ENCODE assay signal across 32 cellular contexts in the genomic region with DNA sequence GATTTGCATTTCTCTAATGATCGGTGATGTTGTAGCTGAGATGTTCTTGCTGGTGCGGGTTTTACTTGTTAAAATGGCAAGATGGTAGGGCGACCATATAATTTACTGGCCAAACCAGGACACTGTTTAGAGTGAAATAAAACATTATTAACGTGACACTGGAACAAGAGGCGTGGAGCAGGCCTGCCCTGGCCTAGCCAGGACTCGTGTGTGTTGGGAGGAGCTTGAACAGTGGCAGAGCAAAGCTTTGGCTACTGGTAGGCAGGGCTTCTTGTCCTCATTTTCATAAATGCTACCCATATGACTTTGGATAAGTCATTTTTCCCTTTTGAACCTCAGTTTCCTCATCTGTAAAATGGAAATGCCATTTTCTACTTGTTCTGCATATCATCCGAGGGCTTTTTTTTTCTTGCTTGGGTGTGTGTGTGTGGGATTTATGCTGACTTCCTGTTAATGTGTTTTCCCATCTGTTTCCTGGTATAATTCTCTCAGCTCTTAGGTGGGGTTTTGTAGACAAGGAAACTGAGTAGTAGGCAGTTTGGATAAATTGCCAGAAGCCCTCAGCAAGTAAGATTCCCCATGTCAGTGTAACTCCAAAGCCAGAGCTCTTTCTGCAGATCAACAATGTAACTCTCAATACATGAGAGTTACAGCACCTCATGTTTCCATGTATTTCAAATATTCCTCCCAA.
"Had no signal": no experiment of that assay in that cellular context is flagged by ENCODE, and none has a peak within 500 bp of the region (broad histone marks: within the 10 kb centered on the region; RNA-seq: fewer than 3 reads in every experiment).

No MANE protein-coding gene starts in this region.

- DNase-seq: activated B cell treated with CpG ODN at 0.5 μM for 24 hours; activated CD4-positive, alpha-beta memory T cell treated with anti-CD3 and anti-CD28 coated beads for 36 hours; activated CD4-positive, alpha-beta T cell treated with anti-CD3 and anti-CD28 coated beads for 4 hours; activated CD4-positive, alpha-beta T cell treated with anti-CD3 and anti-CD28 coated beads, Interleukin-2, amount 50 U/mL, for 1 hour; activated CD4-positive, CD25-positive, alpha-beta regulatory T cell treated with anti-CD3 and anti-CD28 coated beads, Interleukin-2, amount 50 U/mL, for 72 hours; activated CD8-positive, alpha-beta memory T cell treated with anti-CD3 and anti-CD28 coated beads, Interleukin-2, amount 50 U/mL, for 4 hours; activated gamma-delta T cell treated with Interleukin-2 at 50 U/mL for 16 hours; activated naive CD4-positive, alpha-beta T cell treated with anti-CD3 and anti-CD28 coated beads for 36 hours; activated T-cell treated with anti-CD3 and anti-CD28 coated beads for 4 hours; activated T-cell treated with anti-CD3 and anti-CD28 coated beads, Interleukin-2, amount 50 U/mL, for 4 hours; adrenal gland; body of pancreas; NCI-H1048; NCI-H1105 treated with DMSO at 0.1 percent for 48 hours; NCI-H1436; NCI-H1694; NCI-H2029; NCI-H345; NCI-H526; NCI-H748 treated with DMSO at 0.1 percent for 48 hours; PC-9; SIG-M5; SW 1271; T-helper 1 cell; T-helper 2 cell; T-helper 9 cell had no signal

- H3K36me3 Mint-ChIP-seq: activated CD4-positive, alpha-beta memory T cell treated with anti-CD3 and anti-CD28 coated beads for 36 hours; activated naive CD4-positive, alpha-beta T cell treated with anti-CD3 and anti-CD28 coated beads, Interleukin-2, amount 50 U/mL, for 72 hours had no signal

- H3K9me3 Mint-ChIP-seq: activated B cell treated with CpG ODN at 0.5 μM for 24 hours; activated CD4-positive, alpha-beta memory T cell treated with anti-CD3 and anti-CD28 coated beads for 36 hours; activated naive CD4-positive, alpha-beta T cell treated with anti-CD3 and anti-CD28 coated beads for 36 hours; activated T-cell treated with anti-CD3 and anti-CD28 coated beads, Interleukin-2, amount 50 U/mL, for 4 hours had no signal

- H3K9me3 ChIP-seq: adrenal gland, body of pancreas had no signal

- H3K4me2 ChIP-seq: KMS-11, PC-9 had no signal

- H3K4me3 Mint-ChIP-seq: activated B cell treated with CpG ODN at 0.5 μM for 24 hours; activated CD4-positive, alpha-beta memory T cell treated with anti-CD3 and anti-CD28 coated beads for 36 hours; activated naive CD4-positive, alpha-beta T cell treated with anti-CD3 and anti-CD28 coated beads for 36 hours; activated T-cell treated with anti-CD3 and anti-CD28 coated beads, Interleukin-2, amount 50 U/mL, for 4 hours; activated T-helper 1 cell treated with anti-CD3 and anti-CD28 coated beads, Interleukin-12 subunit alpha, Interleukin-12 subunit beta, Interleukin-2, Interleukin-4 antibody, amounts not matched to agents 30 ng/mL and 10 ng/mL and 1 ng/mL, durations not matched to agents 14 hours and 24 hours and 36 hours had no signal

- H3K4me3 ChIP-seq: adrenal gland, body of pancreas, PC-9 had no signal

- H3K27me3 ChIP-seq: adrenal gland, body of pancreas had no signal

- H3K27ac ChIP-seq: adrenal gland, body of pancreas, KMS-11, PC-9, RWPE1, VCaP had no signal

- H2AFZ ChIP-seq: PC-9 had no signal

- H3K4me1 ChIP-seq: adrenal gland, body of pancreas had no signal

- H3K27ac Mint-ChIP-seq: activated B cell treated with CpG ODN at 0.5 μM for 24 hours; activated CD4-positive, alpha-beta memory T cell treated with anti-CD3 and anti-CD28 coated beads for 36 hours; activated naive CD4-positive, alpha-beta T cell treated with anti-CD3 and anti-CD28 coated beads for 36 hours; activated T-helper 1 cell treated with anti-CD3 and anti-CD28 coated beads, Interleukin-12 subunit alpha, Interleukin-12 subunit beta, Interleukin-2, Interleukin-4 antibody, amounts not matched to agents 30 ng/mL and 10 ng/mL and 1 ng/mL, durations not matched to agents 14 hours and 24 hours and 36 hours had no signal

- H3K4me1 Mint-ChIP-seq: activated B cell treated with CpG ODN at 0.5 μM for 24 hours had no signal

- H3K9ac ChIP-seq: KMS-11 had no signal

- ATAC-seq: activated naive CD4-positive, alpha-beta T cell treated with anti-CD3 and anti-CD28 coated beads, Interleukin-2, amount 50 U/mL, for 72 hours; activated T-cell treated with anti-CD3 and anti-CD28 coated beads, Interleukin-2, amount 50 U/mL, for 4 hours; body of pancreas; Right ventricle myocardium inferior had no signal

- H3K36me3 ChIP-seq: adrenal gland had no signal
